Comparison of ENCODE assay signal across 9 cellular contexts in genomic region chr13:30119476-30119875, GRCh38.
DNase-seq lines count a peak whose midpoint lies in the region; ATAC-seq and TF ChIP-seq lines count a peak whose summit lies in the region.
"Had no signal": no experiment of that assay in that cellular context is flagged by ENCODE, and none has a peak within 500 bp of the region (broad histone marks: within the 10 kb centered on the region; RNA-seq: fewer than 3 reads in every experiment).

No MANE protein-coding gene starts in this region.

- TF ChIP-seq CTCF in VCaP (conservative IDR thresholded peaks at IDR 0.05) = no peak

- ATAC-seq in GM19397 (IDR thresholded peaks at IDR 0.05; ENCODE audit: unreplicated experiment) (no peak), GM21360 (IDR thresholded peaks at IDR 0.05; ENCODE audit: unreplicated experiment) (no peak)

- peak; percentile 18 for DNase-seq in stimulated activated CD4-positive, alpha-beta T cell treated with anti-CD3 and anti-CD28 coated beads, Interleukin-15, amount 100 ng/mL, for 24 hours
- no peak for DNase-seq in stimulated activated CD4-positive, alpha-beta T cell treated with anti-CD3 and anti-CD28 coated beads, Interleukin-1b, Interleukin-23, amount 100 ng/mL, for 48 hours
- DNase-seq in hepatic stellate cell (ENCODE audit: low spot score) (peak; percentile 81), DMS 273 (lab: John Stamatoyannopoulos, UW; ENCODE audit: unreplicated experiment) (no peak), NCI-H1048 (lab: John Stamatoyannopoulos, UW) (no peak)
- DNase-seq: NCI-H1105 had no signal

- peak overlapping the region; percentile 62 for H3K27ac ChIP-seq in VCaP

Comparison
In these comparisons a context has a peak if more than half of its experiments do, and no peak if none do; other contexts are left out.
1. DNase-seq: peak in stimulated activated CD4-positive, alpha-beta T cell treated with anti-CD3 and anti-CD28 coated beads, Interleukin-15, amount 100 ng/mL, for 24 hours (single experiment) and hepatic stellate cell (single experiment); none in stimulated activated CD4-positive, alpha-beta T cell treated with anti-CD3 and anti-CD28 coated beads, Interleukin-1b, Interleukin-23, amount 100 ng/mL, for 48 hours (single experiment), DMS 273 (single experiment) and NCI-H1048 (single experiment).